Comparison of ENCODE assay signal across 20 cellular contexts in genomic region chr6:93550551-93551276, GRCh38.
DNase-seq lines count a peak whose midpoint lies in the region; ATAC-seq and TF ChIP-seq lines count a peak whose summit lies in the region.
"Had no signal": no experiment of that assay in that cellular context is flagged by ENCODE, and none has a peak within 500 bp of the region (broad histone marks: within the 10 kb centered on the region; RNA-seq: fewer than 3 reads in every experiment).

No MANE protein-coding gene starts in this region.

- no peak overlapping the region for H3K4me3 Mint-ChIP-seq in CD14-positive monocyte
- H3K4me3 Mint-ChIP-seq in activated CD4-positive, alpha-beta T cell treated with anti-CD3 and anti-CD28 coated beads, Interleukin-2, amount 10 ng/mL, durations not matched to agents 7 days and 5 days: no peak overlapping the region
- H3K4me3 Mint-ChIP-seq: activated naive CD8-positive, alpha-beta T cell treated with anti-CD3 and anti-CD28 coated beads, Interleukin-2, amount 50 U/mL, for 24 hours; CD4-positive, alpha-beta T cell; T-helper 2 cell treated with Interferon-gamma antibody and Interleukin-4, amounts not matched to agents 5 μg/mL and 100 μg/mL, for 36 hours had no signal

- H3K27ac Mint-ChIP-seq in CD14-positive monocyte: no peak overlapping the region
- H3K27ac Mint-ChIP-seq in activated CD4-positive, alpha-beta T cell treated with anti-CD3 and anti-CD28 coated beads, Interleukin-2, amount 10 ng/mL, durations not matched to agents 7 days and 5 days: no peak overlapping the region
- H3K27ac Mint-ChIP-seq: activated naive CD8-positive, alpha-beta T cell treated with anti-CD3 and anti-CD28 coated beads, Interleukin-2, amount 50 U/mL, for 24 hours; activated T-helper 2 cell treated with anti-CD3 and anti-CD28 coated beads, Interferon-gamma antibody, Interleukin-2, Interleukin-4, amounts not matched to agents 10 μg/mL and 5 μg/mL and 100 μg/mL, durations not matched to agents 14 hours and 24 hours and 36 hours; CD4-positive, alpha-beta T cell; T-helper 2 cell treated with Interferon-gamma antibody and Interleukin-4, amounts not matched to agents 5 μg/mL and 100 μg/mL, for 36 hours had no signal

- H3K36me3 Mint-ChIP-seq in CD14-positive monocyte: no peaks in the 10 kb centered on the region
- no peaks in the 10 kb centered on the region for H3K36me3 Mint-ChIP-seq in activated CD4-positive, alpha-beta T cell treated with anti-CD3 and anti-CD28 coated beads, Interleukin-2, amount 10 ng/mL, durations not matched to agents 7 days and 5 days (ENCODE audit: low read depth)

- no TSS peak for BruUV-seq in A673 (replicated peaks; lab: Mats Ljungman, UMichigan)

- H3K27ac ChIP-seq in A673 (ENCODE audit: low read depth, low read length, poor library complexity, severe bottlenecking): no peak overlapping the region
- H3K27ac ChIP-seq: cardiac muscle cell, upper lobe of left lung had no signal

- in situ Hi-C loops in astrocyte of the cerebellum (cut with HindIII; ENCODE audit: low sequenced_read_pairs): no loop called here

- peaks cover 0 to 6% (median 2%) of the 10 kb centered on the region in 7 donors for H3K9me3 Mint-ChIP-seq in CD14-positive monocyte
- H3K9me3 Mint-ChIP-seq in activated CD4-positive, alpha-beta T cell treated with anti-CD3 and anti-CD28 coated beads, Interleukin-2, amount 10 ng/mL, durations not matched to agents 7 days and 5 days: no peaks in the 10 kb centered on the region
- H3K9me3 Mint-ChIP-seq: activated naive CD8-positive, alpha-beta T cell treated with anti-CD3 and anti-CD28 coated beads, Interleukin-2, amount 50 U/mL, for 24 hours; CD4-positive, alpha-beta T cell had no signal

- no peaks in the 10 kb centered on the region for H3K9me3 ChIP-seq in A673 (ENCODE audit: low read depth, low read length, poor library complexity, severe bottlenecking)

- no peak overlapping the region for H3K4me3 ChIP-seq in A673 (ENCODE audit: low read depth, low read length, poor library complexity, severe bottlenecking)
- no peak overlapping the region for H3K4me3 ChIP-seq in astrocyte of the cerebellum (ENCODE audit: low read depth, low read length)
- H3K4me3 ChIP-seq: cardiac muscle cell, upper lobe of left lung had no signal

- DNase-seq in A673 (ENCODE audit: low spot score) (peak; percentile 2), Daoy (ENCODE audit: low read depth) (peak; percentile 1), NCI-H2171 (lab: John Stamatoyannopoulos, UW) (peak; percentile 35), astrocyte of the cerebellum (ENCODE audit: low read depth) (peak; percentile 28), CD14-positive monocyte (ENCODE audit: low spot score) (no peak), activated T-cell treated with anti-CD3 and anti-CD28 coated beads for 4 hours (no peak)
- no peak for DNase-seq in activated CD4-positive, alpha-beta T cell treated with anti-CD3 and anti-CD28 coated beads, Interleukin-2, amount 10 ng/mL, durations not matched to agents 7 days and 5 days
- DNase-seq: activated CD4-positive, CD25-positive, alpha-beta regulatory T cell treated with anti-CD3 and anti-CD28 coated beads, Interleukin-2, amount 50 U/mL, for 72 hours; activated naive CD8-positive, alpha-beta T cell treated with anti-CD3 and anti-CD28 coated beads, Interleukin-2, amount 50 U/mL, for 24 hours; CD4-positive, alpha-beta T cell; MM.1S; NCI-H226; right cardiac atrium; stimulated activated naive CD8-positive, alpha-beta T cell treated with anti-CD3 and anti-CD28 coated beads, Interleukin-15, Interleukin-2, amounts not matched to agents 100 U/mL and 50 U/mL, for 24 hours; upper lobe of left lung had no signal

- no peaks in the 10 kb centered on the region for H3K36me3 ChIP-seq in A673 (ENCODE audit: insufficient read depth, low read length, poor library complexity, severe bottlenecking)
- H3K36me3 ChIP-seq: cardiac muscle cell, upper lobe of left lung had no signal

- H3K4me1 ChIP-seq in A673 (ENCODE audit: insufficient read depth, low read length, poor library complexity, severe bottlenecking): no peaks in the 10 kb centered on the region
- H3K4me1 ChIP-seq: upper lobe of left lung had no signal

- intact Hi-C loops in A673 (cut with micrococcal nuclease; ENCODE audit: unreplicated experiment) (no loop called here), CD14-positive monocyte (cut with micrococcal nuclease) (no loop called here)

- TF ChIP-seq CTCF in A673 (conservative IDR thresholded peaks at IDR 0.05; ENCODE audit: low read depth, low read length) (no peak), astrocyte of the cerebellum (IDR thresholded peaks at IDR 0.05; ENCODE audit: low read depth, low read length, missing control alignments) (no peak), CD14-positive monocyte (IDR thresholded peaks at IDR 0.05) (no peak)

- no peak for ATAC-seq in HG02763 (IDR thresholded peaks at IDR 0.05; ENCODE audit: unreplicated experiment)
- ATAC-seq: activated naive CD8-positive, alpha-beta T cell treated with anti-CD3 and anti-CD28 coated beads, Interleukin-2, amount 50 U/mL, for 24 hours; esophagus mucosa; right cardiac atrium; stimulated activated naive CD8-positive, alpha-beta T cell treated with anti-CD3 and anti-CD28 coated beads, Interleukin-15, Interleukin-2, amounts not matched to agents 100 U/mL and 50 U/mL, for 24 hours had no signal

- CTCF ChIA-PET in A673 (lab: Charles Lee): no interaction called here
- CTCF ChIA-PET in activated CD4-positive, alpha-beta T cell treated with anti-CD3 and anti-CD28 coated beads, Interleukin-2, amount 10 ng/mL, durations not matched to agents 7 days and 5 days (lab: Charles Lee): no interaction called here

- POLR2A ChIA-PET in A673 (lab: Charles Lee; ENCODE audit: low non-redundant PET): no interaction called here
- POLR2A ChIA-PET in activated CD4-positive, alpha-beta T cell treated with anti-CD3 and anti-CD28 coated beads, Interleukin-2, amount 10 ng/mL, durations not matched to agents 7 days and 5 days (lab: Charles Lee): no interaction called here

- no peaks in the 10 kb centered on the region for H3K27me3 Mint-ChIP-seq in CD14-positive monocyte (ENCODE audit: low read depth in 3 of 3)
- H3K27me3 Mint-ChIP-seq in activated CD4-positive, alpha-beta T cell treated with anti-CD3 and anti-CD28 coated beads, Interleukin-2, amount 10 ng/mL, durations not matched to agents 7 days and 5 days: no peaks in the 10 kb centered on the region
- H3K27me3 Mint-ChIP-seq: activated naive CD8-positive, alpha-beta T cell treated with anti-CD3 and anti-CD28 coated beads, Interleukin-2, amount 50 U/mL, for 24 hours; CD4-positive, alpha-beta T cell had no signal

- no peaks in the 10 kb centered on the region for H3K27me3 ChIP-seq in A673 (replicated peaks; ENCODE audit: insufficient read depth, low read depth, low read length, poor library complexity)
- H3K27me3 ChIP-seq: cardiac muscle cell, upper lobe of left lung had no signal

- no peaks in the 10 kb centered on the region for H3K4me1 Mint-ChIP-seq in CD14-positive monocyte
- H3K4me1 Mint-ChIP-seq in activated CD4-positive, alpha-beta T cell treated with anti-CD3 and anti-CD28 coated beads, Interleukin-2, amount 10 ng/mL, durations not matched to agents 7 days and 5 days: no peaks in the 10 kb centered on the region
- H3K4me1 Mint-ChIP-seq: activated naive CD8-positive, alpha-beta T cell treated with anti-CD3 and anti-CD28 coated beads, Interleukin-2, amount 50 U/mL, for 24 hours had no signal

Comparison
In these comparisons a context has a peak if more than half of its experiments do, and no peak if none do; other contexts are left out.
1. DNase-seq: peak in A673 (single experiment), Daoy (single experiment), NCI-H2171 (single experiment) and astrocyte of the cerebellum (single experiment); none in CD14-positive monocyte (single experiment), activated T-cell treated with anti-CD3 and anti-CD28 coated beads for 4 hours (single experiment) and activated CD4-positive, alpha-beta T cell treated with anti-CD3 and anti-CD28 coated beads, Interleukin-2, amount 10 ng/mL, durations not matched to agents 7 days and 5 days (single experiment).